ENCODE assay signal across 19 cellular contexts in genomic region chr2:38522754-38523349, GRCh38.
DNase-seq lines count a peak whose midpoint lies in the region; ATAC-seq and TF ChIP-seq lines count a peak whose summit lies in the region.
"Had no signal": no experiment of that assay in that cellular context is flagged by ENCODE, and none has a peak within 500 bp of the region (broad histone marks: within the 10 kb centered on the region; RNA-seq: fewer than 3 reads in every experiment).

No MANE protein-coding gene starts in this region.

- no peaks in the 10 kb centered on the region for H3K9me3 Mint-ChIP-seq in stimulated activated naive B cell treated with anti-CD40 and anti-IgM and Interleukin-4, amounts not matched to agents 10 μg/mL and 1 μg/mL and 100 μg/mL, for 72 hours
- H3K9me3 Mint-ChIP-seq: natural killer cell had no signal

- no peak for TF ChIP-seq CTCF in esophagus muscularis mucosa (IDR thresholded peaks at IDR 0.05)

- H3K4me1 ChIP-seq in esophagus muscularis mucosa, result peaks cover 0 to 44% (median 34%) of the 10 kb centered on the region in 4 donors

- peaks cover 5 to 13% of the 10 kb centered on the region in 2 donors for H3K27me3 Mint-ChIP-seq in stimulated activated naive B cell treated with anti-CD40 and anti-IgM and Interleukin-4, amounts not matched to agents 10 μg/mL and 1 μg/mL and 100 μg/mL, for 72 hours

- intact Hi-C loops in esophagus muscularis mucosa (cut with DNase I), result no loop called here

- DNase-seq in NCI-H2107 treated with DMSO at 0.1 percent for 48 hours (lab: John Stamatoyannopoulos, UW; ENCODE audit: unreplicated experiment) (peak; percentile 64), NCI-H2107 (lab: John Stamatoyannopoulos, UW) (no peak), NCI-H2171 treated with DMSO at 0.1 percent for 48 hours (lab: John Stamatoyannopoulos, UW) (peak; percentile 97), esophagus muscularis mucosa (ENCODE audit: extremely low spot score) (no peak), inferior parietal cortex (ENCODE audit: extremely low spot score) (no peak), SW480 (ENCODE audit: low spot score) (no peak)
- no peak for DNase-seq in stimulated activated naive B cell treated with anti-CD40 and anti-IgM and Interleukin-4, amounts not matched to agents 10 μg/mL and 1 μg/mL and 100 μg/mL, for 72 hours
- no peak for DNase-seq in stimulated activated naive CD8-positive, alpha-beta T cell treated with anti-CD3 and anti-CD28 coated beads, Interleukin-15, Interleukin-2, amounts not matched to agents 100 U/mL and 50 U/mL, for 24 hours
- DNase-seq: activated CD4-positive, alpha-beta T cell treated with anti-CD3 and anti-CD28 coated beads, Interleukin-2, amount 50 U/mL, for 4 hours; dermis blood vessel endothelial cell; DND-41; foreskin fibroblast; hypothalamus; KG1; natural killer cell; Right ventricle myocardium superior; stimulated activated CD4-positive, alpha-beta T cell treated with anti-CD3 and anti-CD28 coated beads, Interleukin-4, amount 100 ng/mL, for 4 hours; T-helper 2 cell had no signal

- no peak for TF ChIP-seq POLR2A in esophagus muscularis mucosa (IDR thresholded peaks at IDR 0.05; ENCODE audit: low read depth)

- no peak for TF ChIP-seq EP300 in esophagus muscularis mucosa (IDR thresholded peaks at IDR 0.05)

- 81% methylated on average over 10 of the region's 10 CpGs for WGBS in esophagus muscularis mucosa

- H3K9me3 ChIP-seq in esophagus muscularis mucosa, result no peaks in the 10 kb centered on the region

- no peak for ATAC-seq in stimulated activated naive B cell treated with anti-CD40 and anti-IgM and Interleukin-4, amounts not matched to agents 10 μg/mL and 1 μg/mL and 100 μg/mL, for 72 hours (replicated peaks)
- ATAC-seq in stimulated activated naive CD8-positive, alpha-beta T cell treated with anti-CD3 and anti-CD28 coated beads, Interleukin-15, Interleukin-2, amounts not matched to agents 100 U/mL and 50 U/mL, for 24 hours, result no peak
- ATAC-seq: natural killer cell had no signal

- no peaks in the 10 kb centered on the region for H3K27me3 ChIP-seq in esophagus muscularis mucosa

- H3K4me3 ChIP-seq in esophagus muscularis mucosa, result no peak overlapping the region

- H3K27ac Mint-ChIP-seq in stimulated activated naive B cell treated with anti-CD40 and anti-IgM and Interleukin-4, amounts not matched to agents 10 μg/mL and 1 μg/mL and 100 μg/mL, for 72 hours, result peak overlapping the region; percentile 37
- H3K27ac Mint-ChIP-seq: natural killer cell had no signal

- H3K4me3 Mint-ChIP-seq in stimulated activated naive B cell treated with anti-CD40 and anti-IgM and Interleukin-4, amounts not matched to agents 10 μg/mL and 1 μg/mL and 100 μg/mL, for 72 hours, result no peak overlapping the region
- H3K4me3 Mint-ChIP-seq: natural killer cell had no signal

- H3K36me3 Mint-ChIP-seq in stimulated activated naive B cell treated with anti-CD40 and anti-IgM and Interleukin-4, amounts not matched to agents 10 μg/mL and 1 μg/mL and 100 μg/mL, for 72 hours, result no peaks in the 10 kb centered on the region
- H3K36me3 Mint-ChIP-seq: natural killer cell had no signal

- H3K36me3 ChIP-seq in esophagus muscularis mucosa, result no peaks in the 10 kb centered on the region
- H3K36me3 ChIP-seq: WERI-Rb-1 had no signal

- peak overlapping the region; percentile 52 to 85 (median 63) for H3K27ac ChIP-seq in esophagus muscularis mucosa (replicated peaks in 1 of 4)
- H3K27ac ChIP-seq: WERI-Rb-1 had no signal

- peaks cover 5 to 9% of the 10 kb centered on the region in 2 donors for H3K4me1 Mint-ChIP-seq in stimulated activated naive B cell treated with anti-CD40 and anti-IgM and Interleukin-4, amounts not matched to agents 10 μg/mL and 1 μg/mL and 100 μg/mL, for 72 hours
- H3K4me1 Mint-ChIP-seq: natural killer cell had no signal

Comparison
In these comparisons a context has a peak if more than half of its experiments do, and no peak if none do; other contexts are left out.
1. DNase-seq: peak in NCI-H2107 treated with DMSO at 0.1 percent for 48 hours (single experiment) and NCI-H2171 treated with DMSO at 0.1 percent for 48 hours (single experiment); none in NCI-H2107 (single experiment), esophagus muscularis mucosa (single experiment), stimulated activated naive B cell treated with anti-CD40 and anti-IgM and Interleukin-4, amounts not matched to agents 10 μg/mL and 1 μg/mL and 100 μg/mL, for 72 hours (single experiment), stimulated activated naive CD8-positive, alpha-beta T cell treated with anti-CD3 and anti-CD28 coated beads, Interleukin-15, Interleukin-2, amounts not matched to agents 100 U/mL and 50 U/mL, for 24 hours (single experiment), inferior parietal cortex (single experiment) and SW480 (single experiment).